26 cellular contexts compared by ENCODE assay signal in genomic region chr4:62560858-62561257, GRCh38.
"Had no signal": no experiment of that assay in that cellular context is flagged by ENCODE, and none has a peak within 500 bp of the region (broad histone marks: within the 10 kb centered on the region; RNA-seq: fewer than 3 reads in every experiment).

No MANE protein-coding gene starts in this region.

- H3K79me2 ChIP-seq: parathyroid adenoma had no signal

- H3K27me3 ChIP-seq: neutrophil, ovary, right lobe of liver, sigmoid colon, stomach, thyroid gland, tibial nerve, upper lobe of right lung, uterus had no signal

- H3K36me3 ChIP-seq: neutrophil, ovary, right lobe of liver, sigmoid colon, stomach, thoracic aorta, thyroid gland, tibial nerve, upper lobe of right lung, uterus had no signal

- H3K9me3 ChIP-seq: neutrophil, ovary, psoas muscle, right lobe of liver, sigmoid colon, stomach, thoracic aorta, thyroid gland, upper lobe of right lung had no signal

- H3K4me1 ChIP-seq: parathyroid adenoma, psoas muscle, right lobe of liver, sigmoid colon, stomach, thyroid gland, tibial nerve, upper lobe of right lung, uterus had no signal

- ATAC-seq: naive thymus-derived CD4-positive, alpha-beta T cell; natural killer cell; psoas muscle; right cardiac atrium; right lobe of liver; stimulated activated effector memory CD8-positive, alpha-beta T cell treated with anti-CD3 and anti-CD28 coated beads, Interleukin-12 subunit alpha, Interleukin-12 subunit beta, amount 100 ng/mL, for 72 hours; stimulated activated naive B cell treated with anti-CD40 and anti-IgM and Interleukin-4, amounts not matched to agents 10 μg/mL and 1 μg/mL and 100 μg/mL, for 72 hours; upper lobe of right lung had no signal

- H3K4me3 ChIP-seq: ovary, psoas muscle, right lobe of liver, sigmoid colon, stomach, thoracic aorta, thyroid gland, tibial nerve, upper lobe of right lung, uterus had no signal

- H3K9ac ChIP-seq: parathyroid adenoma had no signal

- H3K27ac ChIP-seq: neutrophil, ovary, parathyroid adenoma, psoas muscle, right lobe of liver, sigmoid colon, stomach, thoracic aorta, thyroid gland, tibial nerve, upper lobe of right lung, uterus had no signal

- DNase-seq: naive thymus-derived CD4-positive, alpha-beta T cell; natural killer cell; nucleus accumbens; ovary; posterior cingulate gyrus; psoas muscle; right cardiac atrium; right lobe of liver; sigmoid colon; small intestine; stimulated activated CD4-positive, alpha-beta T cell treated with anti-CD3 and anti-CD28 coated beads, Interleukin-15, amount 100 ng/mL, for 24 hours; stimulated activated CD4-positive, alpha-beta T cell treated with anti-CD3 and anti-CD28 coated beads, Interleukin-2, amount 100 ng/mL, for 24 hours; stimulated activated CD4-positive, alpha-beta T cell treated with anti-CD3 and anti-CD28 coated beads, Interleukin-2, amount 100 ng/mL, for 48 hours; stimulated activated CD4-positive, alpha-beta T cell treated with anti-CD3 and anti-CD28 coated beads, Interleukin-4, amount 100 ng/mL, for 24 hours; stimulated activated naive B cell treated with anti-CD40 and anti-IgM and Interleukin-4, amounts not matched to agents 10 μg/mL and 1 μg/mL and 100 μg/mL, for 72 hours; stimulated activated naive CD4-positive, alpha-beta T cell treated with Interleukin-2 at 50 U/mL for 16 hours; stomach; thyroid gland; trophoblast cell; upper lobe of right lung; uterus had no signal

- H2AFZ ChIP-seq: parathyroid adenoma had no signal
